ENCODE assay signal across 1 cellular context in the genomic region with DNA sequence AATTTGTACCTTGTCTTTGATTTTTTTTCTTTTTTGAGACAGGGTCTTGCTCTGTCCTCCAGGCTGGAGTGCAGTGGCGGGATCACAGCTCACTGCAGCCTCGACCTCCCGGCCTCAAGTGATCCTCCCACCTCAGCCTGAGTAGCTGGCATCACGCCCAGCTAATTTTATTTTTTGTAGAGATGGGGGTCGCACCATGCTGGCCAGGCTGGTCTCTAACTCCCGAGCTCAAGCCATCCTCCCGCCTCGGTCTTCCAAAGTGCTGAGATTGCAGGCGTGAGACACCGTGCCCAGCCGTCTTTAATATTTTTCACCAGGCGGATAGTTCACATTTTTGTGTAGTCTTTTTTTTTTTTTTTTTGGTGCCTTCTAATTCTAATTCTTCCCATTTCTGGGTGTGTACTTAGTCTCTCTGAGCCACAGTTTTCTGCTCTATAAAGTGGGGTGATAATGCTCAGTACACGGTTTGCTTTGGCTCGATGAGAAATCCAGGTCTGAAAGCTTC.
TF ChIP-seq lines count a peak whose summit lies in the region.

No MANE protein-coding gene starts in this region.

TF ChIP-seq in IMR-90, 13 proteins besides CTCF, POLR2A, EP300 and RAD21 (continued from another document):
- no peak for TF ChIP-seq MAFK (IDR thresholded peaks at IDR 0.05; ENCODE audit: low read depth, low read length)
- no peak for TF ChIP-seq RFX5 (IDR thresholded peaks at IDR 0.05; ENCODE audit: low read depth, low read length)
- TF ChIP-seq CEBPB (IDR thresholded peaks at IDR 0.05; ENCODE audit: low read depth, low read length) = no peak
- no peak for TF ChIP-seq CHD1 (IDR thresholded peaks at IDR 0.05; ENCODE audit: low read depth, low read length)
TF ChIP-seq in IMR-90: peak in this region for 0.
